In genomic region chr4:174635732-174636131, GRCh38 we compare ENCODE assay signal across 35 cellular contexts.
DNase-seq lines count a peak whose midpoint lies in the region; ATAC-seq, FAIRE-seq and TF ChIP-seq lines count a peak whose summit lies in the region.
"Had no signal": no experiment of that assay in that cellular context is flagged by ENCODE, and none has a peak within 500 bp of the region (broad histone marks: within the 10 kb centered on the region; RNA-seq: fewer than 3 reads in every experiment).

No MANE protein-coding gene starts in this region.

- intact Hi-C loops in HepG2 (cut with micrococcal nuclease; ENCODE audit: unreplicated experiment): no loop called here
- intact Hi-C loops in right lobe of liver (cut with DNase I): loop anchor here in 1 of 2 donors (10.0 kb wide), 1 partner anchor 271 kb away; no protein-coding TSS in a partner anchor
- intact Hi-C loops in K562 (cut with micrococcal nuclease): no loop called here

- CTCF ChIA-PET in HepG2 (lab: Yijun Ruan, JAX; ENCODE audit: low intra/inter-chr PET ratio, low total read pairs) (no interaction called here), K562 (lab: Yijun Ruan, JAX; ENCODE audit: low intra/inter-chr PET ratio) (no interaction called here)

- H4K20me1 ChIP-seq in HepG2 (ENCODE audit: insufficient read depth, low read length) (no peaks in the 10 kb centered on the region), K562 (replicated peaks; ENCODE audit: control insufficient read depth, insufficient read depth, low read length) (no peaks in the 10 kb centered on the region)
- H4K20me1 ChIP-seq: BLaER1; BLaER1 treated with 17β-estradiol and CSF1 and Interleukin-3, amounts not matched to agents 10 nM and 100 nM had no signal

- POLR2A ChIA-PET in HepG2 (lab: Yijun Ruan, JAX): no interaction called here
- POLR2A ChIA-PET in K562 (lab: Yijun Ruan, JAX): no interaction called here

- in situ Hi-C loops in HepG2 (cut with HindIII; ENCODE audit: extremely low pct_ligation_motif_present, low pct_unique_long_range_greater_than_20kb): loop anchor here (25.0 kb wide), 1 partner anchor 423 kb away; no protein-coding TSS in a partner anchor
- in situ Hi-C loops in K562 (cut with MboI): loop anchor here (10.0 kb wide), 1 partner anchor 271 kb away; no protein-coding TSS in a partner anchor

- TF ChIP-seq EP300 in HepG2 (IDR thresholded peaks at IDR 0.05; ENCODE audit: low read depth in 2 of 2, low read length in 2 of 2): no peak
- no peak for TF ChIP-seq EP300 in HepG2 (CRISPR knock-in tag; IDR thresholded peaks at IDR 0.05; ENCODE audit: borderline replicate concordance)
- TF ChIP-seq EP300 in K562 (IDR thresholded peaks at IDR 0.05; ENCODE audit: low read length): no peak

- H3K27ac ChIP-seq in HepG2 (ENCODE audit: extremely low read length, insufficient read depth, low read length): no peak overlapping the region
- no peak overlapping the region for H3K27ac ChIP-seq in right lobe of liver
- H3K27ac ChIP-seq in K562 (ENCODE audit: extremely low read depth, low read depth, low read length): no peak overlapping the region
- H3K27ac ChIP-seq: 22Rv1; BLaER1; BLaER1 treated with 17β-estradiol and CSF1 and Interleukin-3, amounts not matched to agents 10 nM and 100 nM; C4-2B had no signal

- H3K27me3 ChIP-seq in HepG2 (ENCODE audit: control insufficient read depth in 1 of 2, insufficient read depth in 2 of 2, low read length in 2 of 2) (no peaks in the 10 kb centered on the region), right lobe of liver (no peaks in the 10 kb centered on the region), K562 (ENCODE audit: control insufficient read depth in 2 of 2, insufficient read depth in 2 of 2, low read length in 2 of 2) (no peaks in the 10 kb centered on the region)
- H3K27me3 ChIP-seq: BLaER1; BLaER1 treated with 17β-estradiol and CSF1 and Interleukin-3, amounts not matched to agents 10 nM and 100 nM had no signal

- no peaks in the 10 kb centered on the region for H3K9me1 ChIP-seq in K562 (ENCODE audit: control insufficient read depth, insufficient read depth, low read length)

- H3K36me3 ChIP-seq in HepG2 (replicated peaks in 1 of 2; ENCODE audit: control insufficient read depth in 1 of 2, insufficient read depth in 2 of 2, low read length in 2 of 2) (no peaks in the 10 kb centered on the region), right lobe of liver (no peaks in the 10 kb centered on the region), K562 (ENCODE audit: control insufficient read depth, insufficient read depth, low read length) (no peaks in the 10 kb centered on the region)
- H3K36me3 ChIP-seq: BE2C; BLaER1; BLaER1 treated with 17β-estradiol and CSF1 and Interleukin-3, amounts not matched to agents 10 nM and 100 nM had no signal

- no peak for TF ChIP-seq POLR2A in HepG2 (IDR thresholded peaks at IDR 0.05; ENCODE audit: insufficient read depth in 1 of 2, low read depth in 2 of 2, low read length in 2 of 2)
- TF ChIP-seq POLR2A in right lobe of liver (IDR thresholded peaks at IDR 0.05): no peak
- TF ChIP-seq POLR2A in K562 (conservative IDR thresholded peaks at IDR 0.05): no peak

- no peaks in the 10 kb centered on the region for H3K79me2 ChIP-seq in HepG2 (ENCODE audit: insufficient read depth, low read length)
- H3K79me2 ChIP-seq in K562 (ENCODE audit: control insufficient read depth, insufficient read depth, low read length): no peaks in the 10 kb centered on the region

- FAIRE-seq in HepG2 (lab: Jason Lieb, UNC) (no peak), TTC549 (lab: Jason Lieb, UNC) (peak; percentile 47), K562 (lab: Jason Lieb, UNC) (no peak)
- FAIRE-seq: A204.1, A549, D721Med had no signal

- BruUV-seq in HepG2 (replicated peaks; lab: Mats Ljungman, UMichigan) (no TSS peak), K562 (replicated peaks; lab: Mats Ljungman, UMichigan) (no TSS peak)

- no peak for DNase-seq in HepG2 (ENCODE audit: low spot score)
- no peak for DNase-seq in right lobe of liver
- DNase-seq in OCI-M1 (lab: John Stamatoyannopoulos, UW): peak; percentile 58
- no peak for DNase-seq in K562 (ENCODE audit: extremely low read depth in 1 of 4, low spot score in 3 of 4)
- DNase-seq in left lobe of liver (ENCODE audit: low spot score): no peak
- DNase-seq in NCI-H524 treated with DMSO at 0.1 percent for 48 hours (lab: John Stamatoyannopoulos, UW): no peak
- no peak for DNase-seq in activated effector memory CD4-positive, alpha-beta T cell treated with Interleukin-2 at 50 U/mL for 16 hours
- DNase-seq: 8988T; ACHN; AML-193; BE2C; C1 segment of cervical spinal cord; Caco-2; Calu3; CD4-positive, alpha-beta memory T cell; CD4-positive, alpha-beta T cell; CD4-positive, CD25-positive, alpha-beta regulatory T cell; CD8-positive, alpha-beta memory T cell; CD8-positive, alpha-beta T cell; COR-L47; DMS 273 treated with DMSO at 0.1 percent for 48 hours; DMS153; DMS53; DMS79; DMS79 treated with DMSO at 0.1 percent for 48 hours; DND-41; EL had no signal

- ATAC-seq in HepG2: no peak
- ATAC-seq in right lobe of liver: no peak
- no peak for ATAC-seq in K562
- ATAC-seq in left lobe of liver: no peak
- ATAC-seq: A549; CD8-positive, alpha-beta T cell had no signal

- H3K4me2 ChIP-seq in HepG2 (ENCODE audit: low read depth, low read length) (no peak overlapping the region), K562 (ENCODE audit: insufficient read depth, low read length) (no peak overlapping the region)
- H3K4me2 ChIP-seq: A549; BLaER1; BLaER1 treated with 17β-estradiol and CSF1 and Interleukin-3, amounts not matched to agents 10 nM and 100 nM had no signal

- no peak overlapping the region for H3K9ac ChIP-seq in HepG2 (ENCODE audit: insufficient read depth, low read depth, low read length)
- no peak overlapping the region for H3K9ac ChIP-seq in K562 (ENCODE audit: insufficient read depth in 1 of 2, low read depth in 2 of 2, low read length in 2 of 2)
- H3K9ac ChIP-seq: BLaER1; BLaER1 treated with 17β-estradiol and CSF1 and Interleukin-3, amounts not matched to agents 10 nM and 100 nM had no signal

- H3K4me1 ChIP-seq in HepG2 (ENCODE audit: insufficient read depth, low read length) (no peaks in the 10 kb centered on the region), right lobe of liver (no peaks in the 10 kb centered on the region), K562 (replicated peaks in 1 of 2; ENCODE audit: control insufficient read depth in 2 of 2, insufficient read depth in 2 of 2, low read length in 2 of 2) (no peaks in the 10 kb centered on the region)
- H3K4me1 ChIP-seq: BE2C; BLaER1; BLaER1 treated with 17β-estradiol and CSF1 and Interleukin-3, amounts not matched to agents 10 nM and 100 nM had no signal

- H2AFZ ChIP-seq in HepG2 (ENCODE audit: low read length): no peak overlapping the region
- H2AFZ ChIP-seq in K562 (ENCODE audit: low read depth, low read length): no peak overlapping the region; the same call in 1 of the 2 replicates

- TF ChIP-seq CTCF in HepG2 (CRISPR knock-in tag; IDR thresholded peaks at IDR 0.05) (no peak), right lobe of liver (IDR thresholded peaks at IDR 0.05) (no peak), K562 (IDR thresholded peaks at IDR 0.05 in 2 of 3, conservative IDR thresholded peaks at IDR 0.05 in 1 of 3; ENCODE audit: insufficient read depth in 2 of 3, low read depth in 1 of 3, low read length in 3 of 3) (no peak)

- H3K4me3 ChIP-seq in HepG2 (replicated peaks in 1 of 3; ENCODE audit: insufficient read depth in 1 of 3, low read depth in 2 of 3, low read length in 3 of 3) (no peak overlapping the region), right lobe of liver (no peak overlapping the region), K562 (no peak overlapping the region)
- H3K4me3 ChIP-seq: A549; BLaER1; BLaER1 treated with 17β-estradiol and CSF1 and Interleukin-3, amounts not matched to agents 10 nM and 100 nM had no signal

- 0% methylated on average over 1 of the region's 1 CpG for WGBS in HepG2 (ENCODE audit: low lambda C conversion rate)
- 100% methylated on average over 1 of the region's 1 CpG for WGBS in right lobe of liver (ENCODE audit: insufficient coverage, low coverage, low lambda C conversion rate, missing lambda C conversion rate)
- 65% methylated on average over 1 of the region's 1 CpG for WGBS in K562 (ENCODE audit: insufficient coverage, low coverage, missing lambda C conversion rate)

- TF ChIP-seq RAD21 in HepG2 (CRISPR knock-in tag; IDR thresholded peaks at IDR 0.05) (no peak), K562 (CRISPR knock-in tag; conservative IDR thresholded peaks at IDR 0.05 in 1 of 2, IDR thresholded peaks at IDR 0.05 in 1 of 2) (no peak)

- no peaks in the 10 kb centered on the region for H3K9me3 ChIP-seq in HepG2 (ENCODE audit: low read length)
- no peaks in the 10 kb centered on the region for H3K9me3 ChIP-seq in right lobe of liver
- no peaks in the 10 kb centered on the region for H3K9me3 ChIP-seq in K562 (replicated peaks; ENCODE audit: control insufficient read depth, insufficient read depth, low read depth, low read length)
- H3K9me3 ChIP-seq: A549; BE2C; BLaER1; BLaER1 treated with 17β-estradiol and CSF1 and Interleukin-3, amounts not matched to agents 10 nM and 100 nM; Caco-2 had no signal

TF ChIP-seq in HepG2, 621 proteins besides CTCF, POLR2A, EP300 and RAD21:
- TF ChIP-seq MAFK (conservative IDR thresholded peaks at IDR 0.05 in 1 of 2, IDR thresholded peaks at IDR 0.05 in 1 of 2; ENCODE audit: low read length in 2 of 2) (peak; percentile 36 to 38; a peak in 2 of 4 replicates), MEF2D (CRISPR knock-in tag; IDR thresholded peaks at IDR 0.05) (no peak), HNRNPK (IDR thresholded peaks at IDR 0.05; ENCODE audit: low read depth, low read length, poor library complexity, severe bottlenecking) (no peak), ZNF564 (CRISPR knock-in tag; IDR thresholded peaks at IDR 0.05) (no peak)
TF ChIP-seq in HepG2: peak in this region for 1.

TF ChIP-seq in K562, 482 proteins besides CTCF, POLR2A, EP300 and RAD21:
- TF ChIP-seq MAFG (tag; conservative IDR thresholded peaks at IDR 0.05) (peak; percentile 31), DDX20 (tag; IDR thresholded peaks at IDR 0.05; ENCODE audit: low read depth) (no peak), C11orf30 (IDR thresholded peaks at IDR 0.05; ENCODE audit: low read depth) (peak; percentile 59), NFE2 (IDR thresholded peaks at IDR 0.05; ENCODE audit: low read depth) (peak; percentile 41; the same call in 1 of the 2 replicates), HLTF (IDR thresholded peaks at IDR 0.05) (no peak), ZNF316 (IDR thresholded peaks at IDR 0.05) (peak; percentile 52), MAFF (IDR thresholded peaks at IDR 0.05; ENCODE audit: low read length) (0 out of 2 replicates have a peak, but pooled peaks have one; percentile 23)
TF ChIP-seq in K562: peak in this region for 5.

Comparison
In these comparisons a context has a peak if more than half of its experiments do, and no peak if none do; other contexts are left out.
1. Of the 241 proteins assayed by ChIP-seq in both HepG2 and K562: peak only in HepG2: MAFK; only in K562: MAFF, MAFG and NFE2; in both: none; in neither: 237.